ENCODE assay signal across 10 cellular contexts in genomic region chr2:127093648-127094210, GRCh38. TPM values are rescaled to one million over a fixed set of nuclear protein-coding genes. Genes with fewer than 3 reads are reported as not detected.
DNase-seq lines count a peak whose midpoint lies in the region; ATAC-seq, FAIRE-seq and TF ChIP-seq lines count a peak whose summit lies in the region.
"Had no signal": no experiment of that assay in that cellular context is flagged by ENCODE, and none has a peak within 500 bp of the region (broad histone marks: within the 10 kb centered on the region; RNA-seq: fewer than 3 reads in every experiment).

No MANE protein-coding gene starts in this region.

- H4K8ac ChIP-seq in H1 (ENCODE audit: extremely low read depth, insufficient read depth, low read length) = no peak overlapping the region; the same call in 1 of the 2 replicates

- no peak for TF ChIP-seq RAD21 in H1 (IDR thresholded peaks at IDR 0.05 in 1 of 2, conservative IDR thresholded peaks at IDR 0.05 in 1 of 2; ENCODE audit: low read depth in 2 of 2, low read length in 2 of 2)

- no peak for TF ChIP-seq EP300 in H1 (IDR thresholded peaks at IDR 0.05; ENCODE audit: borderline replicate concordance in 1 of 2, low read depth in 2 of 2, low read length in 2 of 2)

- H3K4me2 ChIP-seq in H1 (ENCODE audit: insufficient read depth in 1 of 2, low read depth in 2 of 2, low read length in 2 of 2) = no peak overlapping the region
- H3K4me2 ChIP-seq in parathyroid adenoma (ENCODE audit: low read length) = no peak overlapping the region

- no peak overlapping the region for H3K23ac ChIP-seq in H1 (ENCODE audit: insufficient read length)

- H3K27ac ChIP-seq in H1 (ENCODE audit: low read depth, low read length) = no peak overlapping the region
- peak overlapping the region; percentile 98 for H3K27ac ChIP-seq in parathyroid adenoma

- H3K4me3 ChIP-seq in H1 (ENCODE audit: extremely low read depth in 1 of 4, insufficient read depth in 2 of 4, low read depth in 3 of 4, low read length in 4 of 4) (no peak overlapping the region), parathyroid adenoma (ENCODE audit: low read depth, low read length) (no peak overlapping the region)
- H3K4me3 ChIP-seq: ovary had no signal

- no peak overlapping the region for H3K14ac ChIP-seq in H1 (ENCODE audit: insufficient read length)

- H4K5ac ChIP-seq in H1 (ENCODE audit: insufficient read length, low read depth, low read length) = no peak overlapping the region

- no peak overlapping the region for H3K18ac ChIP-seq in H1 (ENCODE audit: extremely low read depth, low read length)

- DNase-seq in H1 (ENCODE audit: low read depth in 1 of 2, low spot score in 2 of 2) (no peak), 8988T (no peak), RKO (ENCODE audit: low spot score) (no peak), progenitor cell of endocrine pancreas (ENCODE audit: low spot score, unreplicated experiment) (no peak)
- DNase-seq in activated T-cell treated with anti-CD3 and anti-CD28 coated beads, Interleukin-2, amount 50 U/mL, for 48 hours = no peak
- DNase-seq: activated naive CD8-positive, alpha-beta T cell treated with anti-CD3 and anti-CD28 coated beads, Interleukin-2, amount 10 ng/mL, durations not matched to agents 7 days and 5 days had no signal

- WGBS in H1 (ENCODE audit: extremely low coverage in 1 of 2, insufficient coverage in 1 of 2, insufficient read length in 1 of 2, insufficient replicate concordance in 2 of 2, low coverage in 1 of 2, low lambda C conversion rate in 2 of 2, missing lambda C conversion rate in 1 of 2), 2 experiments = 90% methylated on average over 13 of the region's 15 CpGs; no CpG with 5 or more reads in 1 of the 2 experiments

- peaks cover 9% of the 10 kb centered on the region for H3K79me1 ChIP-seq in H1 (ENCODE audit: low read depth, low read length)

- POLR2A ChIA-PET in H1 (lab: Charles Lee; ENCODE audit: partially characterized antibody) = interaction anchor here (1.2 kb wide), 1 partner anchor 11 kb away, joined by 4 read pairs; no protein-coding TSS in a partner anchor

- no peak for FAIRE-seq in H1 (lab: Jason Lieb, UNC)

- H3K9me3 ChIP-seq in H1 (ENCODE audit: insufficient read depth in 2 of 2, low read depth in 1 of 2, low read length in 1 of 2) = no peaks in the 10 kb centered on the region
- no peaks in the 10 kb centered on the region for H3K9me3 ChIP-seq in parathyroid adenoma (ENCODE audit: control insufficient read depth, low read length)
- H3K9me3 ChIP-seq: ovary had no signal

- no peaks in the 10 kb centered on the region for H3K23me2 ChIP-seq in H1 (ENCODE audit: low read depth, low read length)

- H3K27ac Mint-ChIP-seq in progenitor cell of endocrine pancreas = no peak overlapping the region
- H3K27ac Mint-ChIP-seq: activated naive CD8-positive, alpha-beta T cell treated with anti-CD3 and anti-CD28 coated beads, Interleukin-2, amount 10 ng/mL, durations not matched to agents 7 days and 5 days had no signal

- no peak overlapping the region for H3K56ac ChIP-seq in H1 (replicated peaks; ENCODE audit: insufficient read length, low read depth, low read length)

- H2BK120ac ChIP-seq in H1 (replicated peaks; ENCODE audit: low read depth, low read length) = no peak overlapping the region

- H4K20me1 ChIP-seq in H1 (replicated peaks in 1 of 2; ENCODE audit: control insufficient read depth in 1 of 2, insufficient read depth in 2 of 2, low read length in 2 of 2) = peaks cover 2 to 4% of the 10 kb centered on the region in 2 experiments

- H3K36me3 ChIP-seq in H1 (ENCODE audit: control insufficient read depth in 2 of 4, insufficient read depth in 4 of 4, low read length in 3 of 4) (no peaks in the 10 kb centered on the region), parathyroid adenoma (ENCODE audit: control insufficient read depth, insufficient read depth, low read length) (no peaks in the 10 kb centered on the region)
- H3K36me3 ChIP-seq: ovary had no signal

- no peak for TF ChIP-seq POLR2A in H1 (IDR thresholded peaks at IDR 0.05; ENCODE audit: control extremely low read depth in 1 of 2, low read depth in 2 of 2, low read length in 2 of 2)

- no peak overlapping the region for H3K9ac ChIP-seq in H1 (replicated peaks in 1 of 4; ENCODE audit: extremely low read depth in 1 of 4, low read depth in 3 of 4, low read length in 3 of 4)
- no peak overlapping the region for H3K9ac ChIP-seq in parathyroid adenoma

- H2BK15ac ChIP-seq in H1 (ENCODE audit: low read length) = peak overlapping the region; percentile 72; the same call in 1 of the 2 replicates

- no peaks in the 10 kb centered on the region for H3K9me3 Mint-ChIP-seq in progenitor cell of endocrine pancreas (ENCODE audit: low read depth)
- H3K9me3 Mint-ChIP-seq: activated naive CD8-positive, alpha-beta T cell treated with anti-CD3 and anti-CD28 coated beads, Interleukin-2, amount 10 ng/mL, durations not matched to agents 7 days and 5 days had no signal

- H2AK5ac ChIP-seq in H1 (ENCODE audit: low read depth, low read length) = peak overlapping the region; percentile 53; the same call in 1 of the 2 replicates

- H2BK12ac ChIP-seq in H1 (ENCODE audit: low read depth, low read length) = no peak overlapping the region

- H3K4me1 Mint-ChIP-seq in progenitor cell of endocrine pancreas (ENCODE audit: low read depth) = peaks cover 19% of the 10 kb centered on the region

- TF ChIP-seq CTCF in H1 (IDR thresholded peaks at IDR 0.05; ENCODE audit: control extremely low read depth in 1 of 3, insufficient read depth in 1 of 3, low read depth in 1 of 3, low read length in 3 of 3) (no peak), parathyroid adenoma (IDR thresholded peaks at IDR 0.05) (no peak), progenitor cell of endocrine pancreas (IDR thresholded peaks at IDR 0.05; ENCODE audit: unreplicated experiment) (no peak)

- no peaks in the 10 kb centered on the region for H3K27me3 Mint-ChIP-seq in progenitor cell of endocrine pancreas

- H2AFZ ChIP-seq in H1 (ENCODE audit: low read length) (no peak overlapping the region), parathyroid adenoma (peak overlapping the region; percentile 60)

- H4K91ac ChIP-seq in H1 (replicated peaks; ENCODE audit: insufficient read length, low read length) = no peak overlapping the region

- H3K36me3 Mint-ChIP-seq in progenitor cell of endocrine pancreas (ENCODE audit: insufficient read depth) = no peaks in the 10 kb centered on the region
- H3K36me3 Mint-ChIP-seq: activated naive CD8-positive, alpha-beta T cell treated with anti-CD3 and anti-CD28 coated beads, Interleukin-2, amount 10 ng/mL, durations not matched to agents 7 days and 5 days had no signal

- no peak overlapping the region for H3K4ac ChIP-seq in H1 (replicated peaks; ENCODE audit: insufficient read length, low read depth, low read length)

- CTCF ChIA-PET in H1 (lab: Charles Lee; ENCODE audit: partially characterized antibody) = interaction anchor here (0.6 to 2.0 kb wide), 6 partner anchors 9 to 64 kb away, joined by 3 to 7 read pairs (median 3); no protein-coding TSS in a partner anchor

- no peak overlapping the region for H2BK20ac ChIP-seq in H1 (ENCODE audit: low read length)

- H3K4me3 Mint-ChIP-seq in progenitor cell of endocrine pancreas (ENCODE audit: low read depth) = no peak overlapping the region
- H3K4me3 Mint-ChIP-seq: activated naive CD8-positive, alpha-beta T cell treated with anti-CD3 and anti-CD28 coated beads, Interleukin-2, amount 10 ng/mL, durations not matched to agents 7 days and 5 days had no signal

- peaks cover 0 to 9% of the 10 kb centered on the region in 2 experiments; a peak in 1 of 4 replicates for H3K79me2 ChIP-seq in H1 (ENCODE audit: control insufficient read depth in 1 of 2, insufficient read depth in 2 of 2, low read length in 2 of 2)
- H3K79me2 ChIP-seq in parathyroid adenoma = peaks cover 66% of the 10 kb centered on the region

- H2BK5ac ChIP-seq in H1 (ENCODE audit: low read depth, low read length) = no peak overlapping the region

- peaks cover 0 to 30% (median 14%) of the 10 kb centered on the region in 4 experiments; a peak in 6 of 7 replicates for H3K4me1 ChIP-seq in H1 (replicated peaks in 1 of 4; ENCODE audit: control insufficient read depth in 3 of 4, insufficient read depth in 4 of 4, low read length in 3 of 4)
- H3K4me1 ChIP-seq in parathyroid adenoma = peaks cover 65% of the 10 kb centered on the region

- ATAC-seq in GM18870 (IDR thresholded peaks at IDR 0.05; ENCODE audit: unreplicated experiment) (peak; percentile 47), HG03139 (IDR thresholded peaks at IDR 0.05; ENCODE audit: unreplicated experiment) (peak; percentile 50)

- no peaks in the 10 kb centered on the region for H3K27me3 ChIP-seq in H1 (replicated peaks in 1 of 4; ENCODE audit: control insufficient read depth in 3 of 4, extremely low read depth in 1 of 4, insufficient read depth in 3 of 4, low read length in 3 of 4)
- no peaks in the 10 kb centered on the region for H3K27me3 ChIP-seq in parathyroid adenoma (ENCODE audit: control insufficient read depth, insufficient read depth, low read length)
- H3K27me3 ChIP-seq: ovary had no signal

TF ChIP-seq in H1, 55 proteins besides CTCF, POLR2A, EP300 and RAD21 (continues in another document):
- TF ChIP-seq SP1 (IDR thresholded peaks at IDR 0.05; ENCODE audit: low read depth, low read length) (no peak), JUN (IDR thresholded peaks at IDR 0.05; ENCODE audit: low read depth, low read length) (no peak), TAF1 (IDR thresholded peaks at IDR 0.05; ENCODE audit: low read depth, low read length) (no peak), TCF12 (IDR thresholded peaks at IDR 0.05; ENCODE audit: low read depth, low read length) (no peak), JUND (IDR thresholded peaks at IDR 0.05; ENCODE audit: low read length) (no peak), BCL11A (IDR thresholded peaks at IDR 0.05; ENCODE audit: low read depth in 2 of 2, low read length in 2 of 2) (no peak), FOSL1 (IDR thresholded peaks at IDR 0.05; ENCODE audit: insufficient read depth, low read depth, low read length) (no peak), SUZ12 (IDR thresholded peaks at IDR 0.05; ENCODE audit: low read length) (no peak), CEBPB (IDR thresholded peaks at IDR 0.05; ENCODE audit: low read depth, low read length) (no peak), HDAC2 (IDR thresholded peaks at IDR 0.05; ENCODE audit: borderline replicate concordance in 1 of 2, low read depth in 2 of 2, low read length in 2 of 2) (no peak), RXRA (IDR thresholded peaks at IDR 0.05; ENCODE audit: insufficient read depth, low read depth, low read length) (no peak)

RNA-seq across cellular contexts. Expression of gene BIN1, which starts 13.2 kb away (rescaled TPM):
- total RNA-seq in H1 (2021; fragmentation: NEBNext Ultra II Directional; extraction: Animal tissue kit (Norgen Biotek cat#: 25700)) = 35.6 and 41.9 TPM in 2 replicates
- polyA plus RNA-seq in H1 (2011; rRNA removed) = 23.6 and 35.1 TPM in 2 replicates
- 39.0 TPM for polyA plus RNA-seq in H1 (2011; cell fraction: cytosol; rRNA removed)
- 102 TPM for polyA plus RNA-seq in H1 (2011; cell fraction: nucleus; rRNA removed)
- polyA plus RNA-seq in H1 (2012, experiment 1 of 2) = 35.4 to 47.3 TPM (median 43.6 TPM) in 4 replicates
- polyA plus RNA-seq in H1 (2012, experiment 2 of 2) = 30.3 TPM
- 32.3 TPM for polyA plus RNA-seq in H1 (2013, experiment 1 of 2)
- polyA plus RNA-seq in H1 (2013, experiment 2 of 2) = 31.5 TPM
- 14.7 and 16.2 TPM in 2 replicates for polyA minus RNA-seq in H1 (2011; rRNA and poly(A)+ RNA removed)
- polyA minus RNA-seq in H1 (2011; cell fraction: cytosol; rRNA and poly(A)+ RNA removed) = 14.2 TPM
- 19.4 TPM for polyA minus RNA-seq in H1 (2011; cell fraction: nucleus; rRNA and poly(A)+ RNA removed)
- total RNA-seq in progenitor cell of endocrine pancreas = 65.5 and 66.0 TPM in 2 replicates
